In the genomic region with DNA sequence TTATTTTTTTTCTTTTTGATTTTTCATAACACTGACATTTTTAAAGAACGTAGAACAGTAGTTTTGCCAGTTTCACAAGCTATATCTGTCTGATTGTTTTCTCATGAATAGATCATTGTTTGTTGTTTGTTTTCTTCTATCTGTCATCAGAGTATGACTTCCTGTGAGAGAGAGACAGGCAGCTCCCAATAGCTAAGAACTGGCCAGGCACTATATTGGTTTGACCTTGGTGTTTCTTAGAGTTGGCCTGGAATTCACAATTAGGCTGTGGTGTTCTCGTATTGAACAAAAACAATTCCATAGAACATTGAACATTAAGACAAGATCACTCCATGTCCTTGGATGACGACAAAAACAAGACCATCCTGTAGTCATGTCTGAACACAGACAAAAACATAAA, we compare ENCODE assay signal across 19 cellular contexts. TPM values are rescaled to one million over a fixed set of nuclear protein-coding genes. Genes with fewer than 3 reads are reported as not detected.
A peak's percentile ranks its signal among the peaks of the same experiment; 100 is the strongest.
DNase-seq lines count a peak whose midpoint lies in the region; ATAC-seq lines count a peak whose summit lies in the region.
"Had no signal": no experiment of that assay in that cellular context is flagged by ENCODE, and none has a peak within 500 bp of the region (broad histone marks: within the 10 kb centered on the region; RNA-seq: fewer than 3 reads in every experiment).

No MANE protein-coding gene starts in this region.

- no peak for ATAC-seq in central memory CD8-positive, alpha-beta T cell (replicated peaks; ENCODE audit: extremely low read depth, poor library complexity, severe bottlenecking)
- no peak for ATAC-seq in GM18502 (IDR thresholded peaks at IDR 0.05; ENCODE audit: poor library complexity, unreplicated experiment)
- no peak for ATAC-seq in HG03175 (IDR thresholded peaks at IDR 0.05; ENCODE audit: unreplicated experiment)
- ATAC-seq in sciatic nerve = no peak
- ATAC-seq: HCT116 had no signal

- DNase-seq in NCI-H460 (ENCODE audit: extremely low read depth, low read depth) (peak; percentile 28), medulla oblongata (ENCODE audit: extremely low spot score) (peak; percentile 42), sciatic nerve (ENCODE audit: low spot score) (no peak)
- no peak for DNase-seq in central memory CD8-positive, alpha-beta T cell (ENCODE audit: low spot score in 2 of 2)
- DNase-seq: ACHN; CD4-positive, CD25-positive, alpha-beta regulatory T cell; DMS79 treated with DMSO at 0.1 percent for 48 hours; GM23248; NCI-H1436 treated with DMSO at 0.1 percent for 48 hours; NCI-H2081; NCI-H510A; NCI-H774; PC-9 had no signal

- peaks cover 10% of the 10 kb centered on the region for H3K4me1 Mint-ChIP-seq in central memory CD8-positive, alpha-beta T cell
- H3K4me1 Mint-ChIP-seq: B cell had no signal

- H3K27me3 Mint-ChIP-seq in central memory CD8-positive, alpha-beta T cell = no peaks in the 10 kb centered on the region
- H3K27me3 Mint-ChIP-seq: B cell; CD4-positive, CD25-positive, alpha-beta regulatory T cell had no signal

- H3K27ac ChIP-seq in temporal lobe (ENCODE audit: low read depth, low read length) = peak overlapping the region; percentile 64
- H3K27ac ChIP-seq: GM23248, KMS-11, PC-9 had no signal

- no peaks in the 10 kb centered on the region for H3K36me3 Mint-ChIP-seq in central memory CD8-positive, alpha-beta T cell (ENCODE audit: insufficient read depth)

- H3K4me3 Mint-ChIP-seq in central memory CD8-positive, alpha-beta T cell = no peak overlapping the region
- H3K4me3 Mint-ChIP-seq: B cell; CD4-positive, CD25-positive, alpha-beta regulatory T cell had no signal

- H3K9me3 Mint-ChIP-seq in central memory CD8-positive, alpha-beta T cell = no peaks in the 10 kb centered on the region
- H3K9me3 Mint-ChIP-seq: CD4-positive, CD25-positive, alpha-beta regulatory T cell had no signal

- peak overlapping the region; percentile 2 for H3K27ac Mint-ChIP-seq in central memory CD8-positive, alpha-beta T cell (ENCODE audit: low read depth)
- H3K27ac Mint-ChIP-seq: B cell had no signal

- intact Hi-C loops in sciatic nerve (cut with DNase I) = no loop called here

RNA-seq across cellular contexts. Expression of gene RPS6KC1, which starts 43.4 kb away (rescaled TPM):
- 33.4 and 34.9 TPM in 2 replicates for total RNA-seq in NCI-H460 (2014; rRNA removed; shearing (Covaris generic))
- polyA plus RNA-seq in NCI-H460 (2014; cell fraction: nucleus; rRNA removed) = 30.3 and 32.9 TPM in 2 replicates
- total RNA-seq in temporal lobe = 56.1 TPM
- total RNA-seq in sciatic nerve = 27.4 TPM

Comparison
In these comparisons a context has a peak if more than half of its experiments do, and no peak if none do; other contexts are left out.
1. DNase-seq: peak in NCI-H460 (single experiment) and medulla oblongata (single experiment); none in central memory CD8-positive, alpha-beta T cell (0 of 2) and sciatic nerve (single experiment).